13 cellular contexts compared by ENCODE assay signal in genomic region chr2:128550389-128550788, GRCh38.
DNase-seq lines count a peak whose midpoint lies in the region; ATAC-seq and TF ChIP-seq lines count a peak whose summit lies in the region.
"Had no signal": no experiment of that assay in that cellular context is flagged by ENCODE, and none has a peak within 500 bp of the region (broad histone marks: within the 10 kb centered on the region; RNA-seq: fewer than 3 reads in every experiment).

No MANE protein-coding gene starts in this region.

- H3K4me1 Mint-ChIP-seq in activated CD8-positive, alpha-beta memory T cell treated with anti-CD3 and anti-CD28 coated beads, Interleukin-2, amount 10 ng/mL, durations not matched to agents 7 days and 5 days = no peaks in the 10 kb centered on the region
- H3K4me1 Mint-ChIP-seq in nephron = peaks cover 35% of the 10 kb centered on the region
- H3K4me1 Mint-ChIP-seq: CD14-positive monocyte; CD8-positive, alpha-beta memory T cell had no signal

- POLR2A ChIA-PET in HEK293T (lab: Yijun Ruan, JAX) = no interaction called here

- ATAC-seq in activated CD8-positive, alpha-beta memory T cell treated with anti-CD3 and anti-CD28 coated beads, Interleukin-2, amount 10 ng/mL, durations not matched to agents 7 days and 5 days = no peak
- ATAC-seq in GM18520 (IDR thresholded peaks at IDR 0.05; ENCODE audit: unreplicated experiment) (no peak), HG02852 (IDR thresholded peaks at IDR 0.05; ENCODE audit: unreplicated experiment) (no peak)

- peak; percentile 14 for DNase-seq in activated CD8-positive, alpha-beta memory T cell treated with anti-CD3 and anti-CD28 coated beads, Interleukin-2, amount 10 ng/mL, durations not matched to agents 7 days and 5 days
- DNase-seq in activated CD8-positive, alpha-beta memory T cell treated with anti-CD3 and anti-CD28 coated beads, Interleukin-2, amount 50 U/mL, for 48 hours = no peak
- DNase-seq in posterior vena cava (ENCODE audit: low spot score) (peak; percentile 22), HEK293T (ENCODE audit: extremely low spot score) (no peak)
- DNase-seq: Caco-2; CD8-positive, alpha-beta memory T cell; DND-41; GDM1; HCEC 1CT had no signal

- intact Hi-C loops in posterior vena cava (cut with DNase I) = no loop called here

- CTCF ChIA-PET in activated CD8-positive, alpha-beta memory T cell treated with anti-CD3 and anti-CD28 coated beads, Interleukin-2, amount 10 ng/mL, durations not matched to agents 7 days and 5 days (lab: Charles Lee) = interaction anchor here (0.6 kb wide), 1 partner anchor 9 kb away, joined by 4 read pairs; no protein-coding TSS in a partner anchor
- CTCF ChIA-PET in HEK293T (lab: Yijun Ruan, JAX) = interaction anchor here (0.6 to 0.7 kb wide), 2 partner anchors 13 to 45 kb away, joined by 3 read pairs; no protein-coding TSS in a partner anchor

- no peak overlapping the region for H3K4me3 Mint-ChIP-seq in activated CD8-positive, alpha-beta memory T cell treated with anti-CD3 and anti-CD28 coated beads, Interleukin-2, amount 10 ng/mL, durations not matched to agents 7 days and 5 days
- H3K4me3 Mint-ChIP-seq in nephron = no peak overlapping the region
- H3K4me3 Mint-ChIP-seq: CD14-positive monocyte; CD8-positive, alpha-beta memory T cell had no signal

- no peaks in the 10 kb centered on the region for H3K36me3 Mint-ChIP-seq in activated CD8-positive, alpha-beta memory T cell treated with anti-CD3 and anti-CD28 coated beads, Interleukin-2, amount 10 ng/mL, durations not matched to agents 7 days and 5 days
- no peaks in the 10 kb centered on the region for H3K36me3 Mint-ChIP-seq in nephron (ENCODE audit: low read depth)
- H3K36me3 Mint-ChIP-seq: CD14-positive monocyte; CD8-positive, alpha-beta memory T cell had no signal

- H3K9me3 Mint-ChIP-seq in activated CD8-positive, alpha-beta memory T cell treated with anti-CD3 and anti-CD28 coated beads, Interleukin-2, amount 10 ng/mL, durations not matched to agents 7 days and 5 days (ENCODE audit: low read depth) = no peaks in the 10 kb centered on the region
- H3K9me3 Mint-ChIP-seq in nephron = peaks cover 2% of the 10 kb centered on the region

- H3K27me3 Mint-ChIP-seq in activated CD8-positive, alpha-beta memory T cell treated with anti-CD3 and anti-CD28 coated beads, Interleukin-2, amount 10 ng/mL, durations not matched to agents 7 days and 5 days = no peaks in the 10 kb centered on the region
- H3K27me3 Mint-ChIP-seq in nephron (ENCODE audit: low read depth) = peaks cover 16% of the 10 kb centered on the region

- TF ChIP-seq CTCF in nephron (IDR thresholded peaks at IDR 0.05; ENCODE audit: unreplicated experiment in 3 of 3) = no peak

- no peak overlapping the region for H3K27ac Mint-ChIP-seq in activated CD8-positive, alpha-beta memory T cell treated with anti-CD3 and anti-CD28 coated beads, Interleukin-2, amount 10 ng/mL, durations not matched to agents 7 days and 5 days
- peak overlapping the region; percentile 87 to 93 (median 90) for H3K27ac Mint-ChIP-seq in nephron
- H3K27ac Mint-ChIP-seq: CD8-positive, alpha-beta memory T cell had no signal

TF ChIP-seq in HEK293T, 16 proteins besides CTCF, POLR2A, EP300 and RAD21:
- TF ChIP-seq FOXK2 (IDR thresholded peaks at IDR 0.05) (no peak), SP1 (IDR thresholded peaks at IDR 0.05) (no peak), NFRKB (IDR thresholded peaks at IDR 0.05) (no peak), TARDBP (IDR thresholded peaks at IDR 0.05) (no peak), ARNT (IDR thresholded peaks at IDR 0.05) (no peak), FOXM1 (IDR thresholded peaks at IDR 0.05; ENCODE audit: borderline replicate concordance) (no peak)

Comparison
In these comparisons a context has a peak if more than half of its experiments do, and no peak if none do; other contexts are left out.
1. DNase-seq: peak in activated CD8-positive, alpha-beta memory T cell treated with anti-CD3 and anti-CD28 coated beads, Interleukin-2, amount 10 ng/mL, durations not matched to agents 7 days and 5 days (single experiment) and posterior vena cava (single experiment); none in activated CD8-positive, alpha-beta memory T cell treated with anti-CD3 and anti-CD28 coated beads, Interleukin-2, amount 50 U/mL, for 48 hours (single experiment) and HEK293T (single experiment).